8 cellular contexts compared by ENCODE assay signal in genomic region chr9:129697111-129697955, GRCh38. TPM values are rescaled to one million over a fixed set of nuclear protein-coding genes. Genes with fewer than 3 reads are reported as not detected.
DNase-seq lines count a peak whose midpoint lies in the region; ATAC-seq and TF ChIP-seq lines count a peak whose summit lies in the region.

No MANE protein-coding gene starts in this region.

- POLR2A ChIA-PET in BJ (lab: Charles Lee): interaction anchor here (0.6 to 0.7 kb wide), 3 partner anchors 16 to 62 kb away, joined by 4 to 20 read pairs (median 11); no protein-coding TSS in a partner anchor

- H3K4me3 ChIP-seq in BJ (ENCODE audit: low read depth, low read length) (peak overlapping the region; percentile 38), adrenal gland (peak overlapping the region in 1 of 4 donors; percentile 64), iPS-15b (ENCODE audit: low read depth, low read length) (peak overlapping the region; percentile 73)

- 0 to 1% (median 0%) methylated on average over 6 to 76 of the region's 76 CpGs for WGBS in adrenal gland, 4 donors

- ATAC-seq in GM21360 (IDR thresholded peaks at IDR 0.05; ENCODE audit: unreplicated experiment): no peak

- H3K9me3 ChIP-seq in adrenal gland (replicated peaks in 1 of 3): no peaks in the 10 kb centered on the region
- no peaks in the 10 kb centered on the region for H3K9me3 ChIP-seq in iPS-15b (ENCODE audit: control insufficient read depth, insufficient read depth, low read length)

- intact Hi-C loops in adrenal gland (cut with DNase I): no loop called here

- peak overlapping the region; percentile 47 for H3K9ac ChIP-seq in iPS-15b (ENCODE audit: low read depth, low read length)

- H3K36me3 ChIP-seq in BJ (ENCODE audit: control insufficient read depth, insufficient read depth, low read length) (peaks cover under 1% of the 10 kb centered on the region; the same call in 1 of the 2 replicates), adrenal gland (replicated peaks in 1 of 2) (no peaks in the 10 kb centered on the region), iPS-15b (ENCODE audit: control insufficient read depth, insufficient read depth, low read length) (no peaks in the 10 kb centered on the region)

- H3K27ac ChIP-seq in adrenal gland: peak overlapping the region in 2 of 5 donors; percentile 3 to 65

- CTCF ChIA-PET in BJ (lab: Yijun Ruan, JAX): interaction anchor here (0.6 to 3.0 kb wide), 12 partner anchors 11 to 56 kb away, joined by 3 to 12 read pairs (median 4); partner anchors contain the start of gene ASB6

- DNase-seq in BJ (ENCODE audit: low read depth): peak; percentile 51
- peak; percentile 37 for DNase-seq in NCI-H2196 treated with DMSO at 0.1 percent for 48 hours (lab: John Stamatoyannopoulos, UW; ENCODE audit: unreplicated experiment)
- peak; percentile 34 to 89 (median 52) for DNase-seq in adrenal gland
- DNase-seq in stimulated activated CD4-positive, alpha-beta T cell treated with anti-CD3 and anti-CD28 coated beads, Interleukin-2, amount 100 ng/mL, for 24 hours: peak; percentile 59 to 68
- no peak for DNase-seq in inferior parietal cortex (ENCODE audit: extremely low spot score)
- DNase-seq in HPDE6-E6E7 (ENCODE audit: extremely low spot score): no peak

- H3K27me3 ChIP-seq in BJ (ENCODE audit: control insufficient read depth, insufficient read depth, low read length): no peaks in the 10 kb centered on the region
- H3K27me3 ChIP-seq in adrenal gland: no peaks in the 10 kb centered on the region
- peaks cover 2% of the 10 kb centered on the region for H3K27me3 ChIP-seq in iPS-15b (ENCODE audit: control insufficient read depth, insufficient read depth, low read length)

- no peak for TF ChIP-seq POLR2A in adrenal gland (IDR thresholded peaks at IDR 0.05)

- no peak for TF ChIP-seq CTCF in BJ (IDR thresholded peaks at IDR 0.05; ENCODE audit: insufficient read depth, low read depth, low read length)
- TF ChIP-seq CTCF in adrenal gland (IDR thresholded peaks at IDR 0.05): no peak

- H3K4me1 ChIP-seq in adrenal gland (replicated peaks in 1 of 2) (peaks cover 0 to 9% of the 10 kb centered on the region in 2 donors), iPS-15b (ENCODE audit: control insufficient read depth, insufficient read depth, low read length) (peaks cover 7% of the 10 kb centered on the region)

RNA-seq across cellular contexts. Expression of gene PRRX2, which starts 31.9 kb away (rescaled TPM):
- 20.4 and 37.4 TPM in 2 replicates for polyA plus RNA-seq in BJ (2011; rRNA removed)
- polyA minus RNA-seq in BJ (2011; rRNA and poly(A)+ RNA removed): 8.9 and 9.5 TPM in 2 replicates
- total RNA-seq in adrenal gland: 1 to 10 TPM; 1.7 to 8.3 (median 4.0) TPM
- 10 to 100 TPM in 1 of 3 donors, 1 to 10 TPM in 1, under 1 TPM in 1; 0.15 to 14.2 (median 8.1) TPM for polyA plus RNA-seq in adrenal gland

RNA-seq across cellular contexts. Expression of gene ASB6, which starts 55.4 kb away (rescaled TPM):
- polyA plus RNA-seq in BJ (2011; rRNA removed) (13.1 and 23.2 TPM in 2 replicates), adrenal gland (10 to 100 TPM; 11.2 to 34.2 (median 30.6) TPM)
- 6.7 and 10.5 TPM in 2 replicates for polyA minus RNA-seq in BJ (2011; rRNA and poly(A)+ RNA removed)
- 10 to 100 TPM; 21.3 to 31.8 (median 26.8) TPM for total RNA-seq in adrenal gland

RNA-seq across cellular contexts. Expression of gene PTGES, which starts 55.5 kb away (rescaled TPM):
- 10.5 and 16.4 TPM in 2 replicates for polyA plus RNA-seq in BJ (2011; rRNA removed)
- 11.1 and 14.2 TPM in 2 replicates for polyA minus RNA-seq in BJ (2011; rRNA and poly(A)+ RNA removed)
- 1 to 10 TPM in 5 of 8 donors, under 1 TPM in 2, not detected in 1; 0.12 to 2.8 (median 1.3) TPM for total RNA-seq in adrenal gland
- polyA plus RNA-seq in adrenal gland: 1 to 10 TPM; 1.2 to 4.4 (median 3.7) TPM

Comparison
In these comparisons a context has a peak if more than half of its experiments do, and no peak if none do; other contexts are left out.
1. DNase-seq: peak in BJ (single experiment), NCI-H2196 treated with DMSO at 0.1 percent for 48 hours (single experiment), adrenal gland (7 of 7) and stimulated activated CD4-positive, alpha-beta T cell treated with anti-CD3 and anti-CD28 coated beads, Interleukin-2, amount 100 ng/mL, for 24 hours (2 of 2); none in inferior parietal cortex (single experiment) and HPDE6-E6E7 (single experiment).